14 cellular contexts compared by ENCODE assay signal in the genomic region with DNA sequence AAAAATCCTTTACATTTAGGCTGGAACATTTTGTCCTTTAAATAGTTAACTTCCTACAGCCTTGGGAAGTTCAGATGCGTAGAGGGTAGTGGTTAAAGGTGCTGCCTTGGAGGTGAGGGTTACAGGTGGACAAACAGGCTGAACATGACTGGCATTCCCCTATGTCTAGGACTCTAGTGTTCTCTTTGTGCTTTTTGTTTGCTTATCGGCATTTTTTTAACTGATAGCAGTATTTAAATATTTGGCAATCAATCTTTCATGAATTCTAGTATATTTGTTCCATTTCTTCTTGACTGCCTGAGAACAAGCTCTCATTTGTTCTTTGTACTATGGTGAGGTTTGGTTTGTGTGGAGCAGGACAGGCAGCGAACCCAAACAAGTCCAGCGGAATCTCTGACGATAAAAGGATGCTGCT.
DNase-seq lines count a peak whose midpoint lies in the region; ATAC-seq, FAIRE-seq and TF ChIP-seq lines count a peak whose summit lies in the region.
"Had no signal": no experiment of that assay in that cellular context is flagged by ENCODE, and none has a peak within 500 bp of the region (broad histone marks: within the 10 kb centered on the region; RNA-seq: fewer than 3 reads in every experiment).

No MANE protein-coding gene starts in this region.

- peak overlapping the region; percentile 46 for H3K27ac ChIP-seq in VCaP
- H3K27ac ChIP-seq in H1 (ENCODE audit: low read depth, low read length) = no peak overlapping the region
- H3K27ac ChIP-seq in neuronal stem cell (replicated peaks; ENCODE audit: low read length) = no peak overlapping the region
- no peak overlapping the region for H3K27ac ChIP-seq in CD4-positive, alpha-beta memory T cell (ENCODE audit: low read depth, low read length)

- TF ChIP-seq RAD21 in H1 (IDR thresholded peaks at IDR 0.05 in 1 of 2, conservative IDR thresholded peaks at IDR 0.05 in 1 of 2; ENCODE audit: low read depth in 2 of 2, low read length in 2 of 2) = no peak

- no peaks in the 10 kb centered on the region for H3K27me3 Mint-ChIP-seq in Caco-2 (ENCODE audit: insufficient read depth, unreplicated experiment)
- no peaks in the 10 kb centered on the region for H3K27me3 Mint-ChIP-seq in CD4-positive, alpha-beta memory T cell

- H3K23me2 ChIP-seq in H1 (ENCODE audit: low read depth, low read length) = no peaks in the 10 kb centered on the region

- H2AK5ac ChIP-seq in H1 (ENCODE audit: low read depth, low read length) (no peak overlapping the region), neuronal stem cell (ENCODE audit: low read depth, low read length) (no peak overlapping the region)

- FAIRE-seq in H1 (lab: Jason Lieb, UNC) = no peak
- FAIRE-seq: GM12878, GM19239, RCC 7860 had no signal

- intact Hi-C loops in Caco-2 (cut with micrococcal nuclease; ENCODE audit: unreplicated experiment) = loop anchor here (1.0 to 5.0 kb wide), 8 partner anchors 20 to 344 kb away; no protein-coding TSS in a partner anchor
- intact Hi-C loops in CD4-positive, alpha-beta memory T cell (cut with micrococcal nuclease) = no loop called here

- H3K4me2 ChIP-seq in H1 (ENCODE audit: insufficient read depth in 1 of 2, low read depth in 2 of 2, low read length in 2 of 2) (no peak overlapping the region), neuronal stem cell (ENCODE audit: insufficient read depth, low read length, poor library complexity, severe bottlenecking) (no peak overlapping the region)

- H2BK20ac ChIP-seq in H1 (ENCODE audit: low read length) = no peak overlapping the region

- H3K4me1 Mint-ChIP-seq in Caco-2 (ENCODE audit: low read depth, unreplicated experiment) = peaks cover 22% of the 10 kb centered on the region
- H3K4me1 Mint-ChIP-seq in CD4-positive, alpha-beta memory T cell = no peaks in the 10 kb centered on the region

- no peak overlapping the region for H3K4ac ChIP-seq in H1 (replicated peaks; ENCODE audit: insufficient read length, low read depth, low read length)
- no peak overlapping the region for H3K4ac ChIP-seq in neuronal stem cell (ENCODE audit: low read length)

- peaks cover 16% of the 10 kb centered on the region for H3K36me3 Mint-ChIP-seq in Caco-2 (ENCODE audit: insufficient read depth, unreplicated experiment)
- H3K36me3 Mint-ChIP-seq in CD4-positive, alpha-beta memory T cell = no peaks in the 10 kb centered on the region

- H2BK5ac ChIP-seq in H1 (ENCODE audit: low read depth, low read length) (no peak overlapping the region), neuronal stem cell (ENCODE audit: low read length) (no peak overlapping the region)

- H3K4me1 ChIP-seq in Caco-2 (peaks cover 42% of the 10 kb centered on the region), H1 (replicated peaks in 1 of 4; ENCODE audit: control insufficient read depth in 3 of 4, insufficient read depth in 4 of 4, low read length in 3 of 4) (peaks cover 0 to 2% (median under 1%) of the 10 kb centered on the region in 4 experiments; a peak in 1 of 7 replicates), neuronal stem cell (ENCODE audit: control insufficient read depth in 2 of 2, insufficient read depth in 1 of 2, low read depth in 1 of 2, low read length in 2 of 2) (peaks cover 1 to 18% of the 10 kb centered on the region in 2 donors)
- H3K4me1 ChIP-seq in CD4-positive, alpha-beta memory T cell (ENCODE audit: insufficient read depth, low read length) = no peaks in the 10 kb centered on the region

- WGBS in H1 (ENCODE audit: extremely low coverage in 1 of 2, insufficient coverage in 1 of 2, insufficient read length in 1 of 2, insufficient replicate concordance in 2 of 2, low coverage in 1 of 2, low lambda C conversion rate in 2 of 2, missing lambda C conversion rate in 1 of 2), 2 experiments = 86% methylated on average over 5 of the region's 5 CpGs; no CpG with 5 or more reads in 1 of the 2 experiments
- no CpG with 5 or more reads among the region's 5 CpGs for WGBS in neuronal stem cell (ENCODE audit: extremely low coverage in 2 of 2, insufficient read length in 2 of 2, insufficient replicate concordance in 1 of 2), 2 donors

- no peak overlapping the region for H3K56ac ChIP-seq in H1 (replicated peaks; ENCODE audit: insufficient read length, low read depth, low read length)

- H2BK12ac ChIP-seq in H1 (ENCODE audit: low read depth, low read length) (no peak overlapping the region; the same call in 1 of the 2 replicates), neuronal stem cell (ENCODE audit: low read length) (no peak overlapping the region)

- CTCF ChIA-PET in Caco-2 (lab: Charles Lee) = interaction anchor here (1.0 to 1.5 kb wide), 2 partner anchors 23 to 226 kb away, joined by 3 to 4 read pairs; no protein-coding TSS in a partner anchor
- CTCF ChIA-PET in H1 (lab: Charles Lee; ENCODE audit: partially characterized antibody) = no interaction called here
- CTCF ChIA-PET in CD4-positive, alpha-beta memory T cell (lab: Charles Lee; ENCODE audit: partially characterized antibody) = interaction anchor here (0.7 kb wide), 1 partner anchor 112 kb away, joined by 3 read pairs; no protein-coding TSS in a partner anchor

- no TSS peak for BruUV-seq in Caco-2 (replicated peaks; lab: Mats Ljungman, UMichigan)

- H3K18ac ChIP-seq in H1 (ENCODE audit: extremely low read depth, low read length) (no peak overlapping the region), neuronal stem cell (ENCODE audit: low read length) (no peak overlapping the region)

- H4K8ac ChIP-seq in H1 (ENCODE audit: extremely low read depth, insufficient read depth, low read length) (no peak overlapping the region), neuronal stem cell (ENCODE audit: low read depth, low read length) (no peak overlapping the region)

- DNase-seq in Caco-2 (peak; percentile 85 to 88), H1 (ENCODE audit: low read depth in 1 of 2, low spot score in 2 of 2) (no peak), neuronal stem cell (ENCODE audit: low spot score) (no peak), activated gamma-delta T cell treated with Interleukin-2 at 50 U/mL for 16 hours (no peak)
- DNase-seq in effector CD4-positive, alpha-beta T cell = no peak
- DNase-seq in CD4-positive, alpha-beta memory T cell = no peak
- DNase-seq: NCI-H1930, NCI-H2171, SHP77 had no signal

- H3K9me3 ChIP-seq in Caco-2 (no peaks in the 10 kb centered on the region), H1 (ENCODE audit: insufficient read depth in 2 of 2, low read depth in 1 of 2, low read length in 1 of 2) (no peaks in the 10 kb centered on the region), neuronal stem cell (replicated peaks in 1 of 2; ENCODE audit: control insufficient read depth in 2 of 2, insufficient read depth in 1 of 2, low read depth in 1 of 2, low read length in 2 of 2) (peaks cover 0 to 3% of the 10 kb centered on the region in 2 donors)
- H3K9me3 ChIP-seq in CD4-positive, alpha-beta memory T cell (ENCODE audit: control insufficient read depth in 1 of 2, low read length in 2 of 2) = no peaks in the 10 kb centered on the region

- no peaks in the 10 kb centered on the region for H4K20me1 ChIP-seq in H1 (replicated peaks in 1 of 2; ENCODE audit: control insufficient read depth in 1 of 2, insufficient read depth in 2 of 2, low read length in 2 of 2)

- H3K14ac ChIP-seq in H1 (ENCODE audit: insufficient read length) (no peak overlapping the region), neuronal stem cell (ENCODE audit: low read length) (no peak overlapping the region)

- no peaks in the 10 kb centered on the region for H3K27me3 ChIP-seq in Caco-2 (replicated peaks; ENCODE audit: control insufficient read depth, insufficient read depth, low read length)
- no peaks in the 10 kb centered on the region for H3K27me3 ChIP-seq in H1 (replicated peaks in 1 of 4; ENCODE audit: control insufficient read depth in 3 of 4, extremely low read depth in 1 of 4, insufficient read depth in 3 of 4, low read length in 3 of 4)
- H3K27me3 ChIP-seq in neuronal stem cell (ENCODE audit: control insufficient read depth in 3 of 3, insufficient read depth in 3 of 3, low read depth in 1 of 3, low read length in 3 of 3) = no peaks in the 10 kb centered on the region
- no peaks in the 10 kb centered on the region for H3K27me3 ChIP-seq in CD4-positive, alpha-beta memory T cell (ENCODE audit: insufficient read depth, low read length)

- H3K27ac Mint-ChIP-seq in Caco-2 (ENCODE audit: unreplicated experiment) = peak overlapping the region; percentile 60
- H3K27ac Mint-ChIP-seq in CD4-positive, alpha-beta memory T cell = no peak overlapping the region

- H2BK15ac ChIP-seq in H1 (ENCODE audit: low read length) (no peak overlapping the region), neuronal stem cell (ENCODE audit: low read length) (no peak overlapping the region)

- no peak overlapping the region for H3K9ac ChIP-seq in H1 (replicated peaks in 1 of 4; ENCODE audit: extremely low read depth in 1 of 4, low read depth in 3 of 4, low read length in 3 of 4)
- H3K9ac ChIP-seq in neuronal stem cell (ENCODE audit: low read depth, low read length, poor library complexity) = no peak overlapping the region

- H2BK120ac ChIP-seq in H1 (replicated peaks; ENCODE audit: low read depth, low read length) (peak overlapping the region; percentile 65), neuronal stem cell (ENCODE audit: low read depth, low read length) (no peak overlapping the region)

- H3K4me3 Mint-ChIP-seq in Caco-2 (ENCODE audit: unreplicated experiment) = peak overlapping the region; percentile 66
- H3K4me3 Mint-ChIP-seq in CD4-positive, alpha-beta memory T cell = no peak overlapping the region

- no peaks in the 10 kb centered on the region for H3K79me2 ChIP-seq in H1 (ENCODE audit: control insufficient read depth in 1 of 2, insufficient read depth in 2 of 2, low read length in 2 of 2)

- TF ChIP-seq EP300 in H1 (IDR thresholded peaks at IDR 0.05; ENCODE audit: borderline replicate concordance in 1 of 2, low read depth in 2 of 2, low read length in 2 of 2) = no peak

- H3K36me3 ChIP-seq in Caco-2 (ENCODE audit: control insufficient read depth, insufficient read depth, low read length) (no peaks in the 10 kb centered on the region), H1 (ENCODE audit: control insufficient read depth in 2 of 4, insufficient read depth in 4 of 4, low read length in 3 of 4) (no peaks in the 10 kb centered on the region), neuronal stem cell (replicated peaks in 1 of 2; ENCODE audit: control insufficient read depth in 2 of 2, insufficient read depth in 2 of 2, low read length in 2 of 2) (no peaks in the 10 kb centered on the region)
- no peaks in the 10 kb centered on the region for H3K36me3 ChIP-seq in CD4-positive, alpha-beta memory T cell (ENCODE audit: insufficient read depth, low read length)

- no peaks in the 10 kb centered on the region for H3K79me1 ChIP-seq in H1 (ENCODE audit: low read depth, low read length)
- H3K79me1 ChIP-seq in neuronal stem cell (ENCODE audit: low read depth, low read length) = no peaks in the 10 kb centered on the region

- ATAC-seq in GM18502 (IDR thresholded peaks at IDR 0.05; ENCODE audit: poor library complexity, unreplicated experiment) = no peak
- ATAC-seq: GM12878 had no signal

- no peak overlapping the region for H4K91ac ChIP-seq in H1 (replicated peaks; ENCODE audit: insufficient read length, low read length)
- no peak overlapping the region for H4K91ac ChIP-seq in neuronal stem cell (ENCODE audit: low read depth, low read length, poor library complexity)

- TF ChIP-seq CTCF in Caco-2 (IDR thresholded peaks at IDR 0.05; ENCODE audit: insufficient read depth in 1 of 2, low read depth in 1 of 2, low read length in 1 of 2, severe bottlenecking in 1 of 2, unreplicated experiment in 1 of 2) (no peak), VCaP (conservative IDR thresholded peaks at IDR 0.05) (no peak), H1 (IDR thresholded peaks at IDR 0.05; ENCODE audit: control extremely low read depth in 1 of 3, insufficient read depth in 1 of 3, low read depth in 1 of 3, low read length in 3 of 3) (no peak)

- H3K9me3 Mint-ChIP-seq in Caco-2 (ENCODE audit: unreplicated experiment) = peaks cover 22% of the 10 kb centered on the region
- peaks cover 0 to 4% (median 1%) of the 10 kb centered on the region in 8 donors for H3K9me3 Mint-ChIP-seq in CD4-positive, alpha-beta memory T cell

- H3K23ac ChIP-seq in H1 (ENCODE audit: insufficient read length) (no peak overlapping the region), neuronal stem cell (ENCODE audit: low read depth, low read length, poor library complexity) (no peak overlapping the region)

- POLR2A ChIA-PET in Caco-2 (lab: Charles Lee) (no interaction called here), H1 (lab: Charles Lee; ENCODE audit: partially characterized antibody) (interaction anchor here (0.7 kb wide), 1 partner anchor 74 kb away, joined by 3 read pairs; no protein-coding TSS in a partner anchor)
- POLR2A ChIA-PET in CD4-positive, alpha-beta memory T cell (lab: Charles Lee; ENCODE audit: partially characterized antibody) = no interaction called here

- no peak overlapping the region for H4K5ac ChIP-seq in H1 (ENCODE audit: insufficient read length, low read depth, low read length)

- H2AFZ ChIP-seq in H1 (ENCODE audit: low read length) (no peak overlapping the region), neuronal stem cell (ENCODE audit: low read length) (peak overlapping the region; percentile 8)

- H3K4me3 ChIP-seq in Caco-2 (ENCODE audit: low read depth, low read length) (no peak overlapping the region), H1 (ENCODE audit: extremely low read depth in 1 of 4, insufficient read depth in 2 of 4, low read depth in 3 of 4, low read length in 4 of 4) (no peak overlapping the region), neuronal stem cell (ENCODE audit: low read length in 2 of 2) (no peak overlapping the region)
- no peak overlapping the region for H3K4me3 ChIP-seq in CD4-positive, alpha-beta memory T cell (ENCODE audit: low read length in 2 of 2)
- H3K4me3 ChIP-seq: GM12878 had no signal

- TF ChIP-seq POLR2A in H1 (IDR thresholded peaks at IDR 0.05; ENCODE audit: control extremely low read depth in 1 of 2, low read depth in 2 of 2, low read length in 2 of 2) = no peak

Comparison
In these comparisons a context has a peak if more than half of its experiments do, and no peak if none do; other contexts are left out.
1. DNase-seq: peak in Caco-2 (2 of 2); none in H1 (0 of 2), neuronal stem cell (single experiment), effector CD4-positive, alpha-beta T cell (single experiment), activated gamma-delta T cell treated with Interleukin-2 at 50 U/mL for 16 hours (single experiment) and CD4-positive, alpha-beta memory T cell (0 of 5).